Comparison of ENCODE assay signal across 11 cellular contexts in the genomic region with DNA sequence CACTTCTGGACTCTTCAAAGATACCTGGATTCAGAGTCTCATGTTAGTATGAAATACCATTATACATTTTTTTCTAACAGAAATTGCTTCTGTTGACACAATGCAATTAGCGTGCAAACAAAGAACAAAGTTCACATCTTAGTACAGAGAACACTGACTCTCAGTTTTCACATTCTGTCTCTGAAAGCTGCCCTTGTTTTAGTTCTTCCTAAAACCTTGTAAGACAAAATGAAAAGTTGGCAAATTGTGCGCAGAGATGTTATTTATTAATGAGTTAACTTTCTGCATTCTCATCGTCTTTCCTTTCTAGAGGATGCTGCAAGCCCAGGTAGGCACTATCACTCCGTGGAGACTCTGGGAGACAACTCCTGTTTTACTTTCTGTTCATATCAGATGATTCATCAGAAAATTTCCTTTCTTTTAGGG.
"Had no signal": no experiment of that assay in that cellular context is flagged by ENCODE, and none has a peak within 500 bp of the region (broad histone marks: within the 10 kb centered on the region; RNA-seq: fewer than 3 reads in every experiment).

No MANE protein-coding gene starts in this region.

- H3K9me3 ChIP-seq: gastrocnemius medialis, lower lobe of right lung, right atrium auricular region had no signal

- H3K36me3 ChIP-seq: gastrocnemius medialis, lower lobe of right lung, right atrium auricular region had no signal

- H3K27ac Mint-ChIP-seq: naive thymus-derived CD4-positive, alpha-beta T cell; stimulated activated effector memory CD8-positive, alpha-beta T cell treated with anti-CD3 and anti-CD28 coated beads, Interleukin-12 subunit alpha, Interleukin-12 subunit beta, amount 100 ng/mL, for 72 hours; T-helper 2 cell treated with Interferon-gamma antibody and Interleukin-4, amounts not matched to agents 5 μg/mL and 100 μg/mL, for 36 hours had no signal

- H3K4me3 ChIP-seq: gastrocnemius medialis, lower lobe of right lung, right atrium auricular region had no signal

- H3K4me1 ChIP-seq: gastrocnemius medialis, lower lobe of right lung, right atrium auricular region had no signal

- DNase-seq: activated CD4-positive, alpha-beta T cell treated with anti-CD3 and anti-CD28 coated beads, Interleukin-2, amount 50 U/mL, for 1 hour; activated naive CD4-positive, alpha-beta T cell treated with anti-CD3 and anti-CD28 coated beads, Interleukin-2, amount 50 U/mL, for 16 hours; effector CD4-positive, alpha-beta T cell; gastrocnemius medialis; kidney; lower lobe of right lung; naive thymus-derived CD4-positive, alpha-beta T cell; trophoblast cell had no signal

- H3K4me3 Mint-ChIP-seq: naive thymus-derived CD4-positive, alpha-beta T cell; stimulated activated effector memory CD8-positive, alpha-beta T cell treated with anti-CD3 and anti-CD28 coated beads, Interleukin-12 subunit alpha, Interleukin-12 subunit beta, amount 100 ng/mL, for 72 hours; T-helper 2 cell treated with Interferon-gamma antibody and Interleukin-4, amounts not matched to agents 5 μg/mL and 100 μg/mL, for 36 hours had no signal

- H3K9me3 Mint-ChIP-seq: naive thymus-derived CD4-positive, alpha-beta T cell; T-helper 2 cell treated with Interferon-gamma antibody and Interleukin-4, amounts not matched to agents 5 μg/mL and 100 μg/mL, for 36 hours had no signal

- ATAC-seq: gastrocnemius medialis; lower lobe of right lung; naive thymus-derived CD4-positive, alpha-beta T cell; stimulated activated effector memory CD8-positive, alpha-beta T cell treated with anti-CD3 and anti-CD28 coated beads, Interleukin-12 subunit alpha, Interleukin-12 subunit beta, amount 100 ng/mL, for 72 hours had no signal

- H3K36me3 Mint-ChIP-seq: naive thymus-derived CD4-positive, alpha-beta T cell; stimulated activated effector memory CD8-positive, alpha-beta T cell treated with anti-CD3 and anti-CD28 coated beads, Interleukin-12 subunit alpha, Interleukin-12 subunit beta, amount 100 ng/mL, for 72 hours had no signal

- H3K27ac ChIP-seq: gastrocnemius medialis, lower lobe of right lung, right atrium auricular region had no signal

- H3K27me3 ChIP-seq: gastrocnemius medialis, right atrium auricular region had no signal

- H3K4me1 Mint-ChIP-seq: stimulated activated effector memory CD8-positive, alpha-beta T cell treated with anti-CD3 and anti-CD28 coated beads, Interleukin-12 subunit alpha, Interleukin-12 subunit beta, amount 100 ng/mL, for 72 hours had no signal
